In genomic region chr17:57285681-57286080, GRCh38 we compare ENCODE assay signal across 11 cellular contexts. TPM values are rescaled to one million over a fixed set of nuclear protein-coding genes. Genes with fewer than 3 reads are reported as not detected.
DNase-seq lines count a peak whose midpoint lies in the region; ATAC-seq and TF ChIP-seq lines count a peak whose summit lies in the region.
"Had no signal": no experiment of that assay in that cellular context is flagged by ENCODE, and none has a peak within 500 bp of the region (broad histone marks: within the 10 kb centered on the region; RNA-seq: fewer than 3 reads in every experiment).

No MANE protein-coding gene starts in this region.

- no peak for TF ChIP-seq CTCF in CD4-positive, alpha-beta T cell (IDR thresholded peaks at IDR 0.05)
- no peak for TF ChIP-seq CTCF in GM23338 (conservative IDR thresholded peaks at IDR 0.05; ENCODE audit: low read depth in 2 of 2)
- TF ChIP-seq CTCF in GM20000 (IDR thresholded peaks at IDR 0.05; ENCODE audit: extremely low read depth, missing control alignments): no peak

- peak overlapping the region; percentile 80 for H3K27ac Mint-ChIP-seq in CD4-positive, alpha-beta T cell
- H3K27ac Mint-ChIP-seq in GM23338: peak overlapping the region; percentile 58
- peak overlapping the region; percentile 69 for H3K27ac Mint-ChIP-seq in activated naive CD8-positive, alpha-beta T cell
- H3K27ac Mint-ChIP-seq in naive thymus-derived CD8-positive, alpha-beta T cell: peak overlapping the region in 9 of 10 donors; percentile 16 to 91 (median 76)

- H3K4me1 Mint-ChIP-seq in CD4-positive, alpha-beta T cell (ENCODE audit: low read depth): peaks cover 76% of the 10 kb centered on the region
- H3K4me1 Mint-ChIP-seq in GM23338: peaks cover 84% of the 10 kb centered on the region
- peaks cover 66% of the 10 kb centered on the region for H3K4me1 Mint-ChIP-seq in activated naive CD8-positive, alpha-beta T cell (ENCODE audit: low read depth)
- peaks cover 46 to 86% (median 82%) of the 10 kb centered on the region in 4 donors for H3K4me1 Mint-ChIP-seq in naive thymus-derived CD8-positive, alpha-beta T cell

- peaks cover 25% of the 10 kb centered on the region for H3K79me2 ChIP-seq in GM23338 (replicated peaks; ENCODE audit: insufficient read depth)

- peaks cover 61% of the 10 kb centered on the region for H3K4me1 ChIP-seq in GM23338 (ENCODE audit: insufficient read depth)

- no peaks in the 10 kb centered on the region for H3K9me2 ChIP-seq in GM23338 (ENCODE audit: insufficient read depth)

- H3K36me3 ChIP-seq in GM23338 (ENCODE audit: insufficient read depth): no peaks in the 10 kb centered on the region
- H3K36me3 ChIP-seq: cardiac muscle cell had no signal

- H3K27me3 ChIP-seq in CD4-positive, alpha-beta T cell (ENCODE audit: control insufficient read depth, insufficient read depth, low read length): no peaks in the 10 kb centered on the region
- H3K27me3 ChIP-seq in GM23338 (ENCODE audit: insufficient read depth): no peaks in the 10 kb centered on the region
- H3K27me3 ChIP-seq: cardiac muscle cell had no signal

- peaks cover 37% of the 10 kb centered on the region for H3K36me3 Mint-ChIP-seq in CD4-positive, alpha-beta T cell (ENCODE audit: low read depth)
- peaks cover 4% of the 10 kb centered on the region; the same call in 1 of the 3 replicates for H3K36me3 Mint-ChIP-seq in GM23338 (ENCODE audit: low read depth)
- peaks cover 4% of the 10 kb centered on the region for H3K36me3 Mint-ChIP-seq in activated naive CD8-positive, alpha-beta T cell
- H3K36me3 Mint-ChIP-seq in naive thymus-derived CD8-positive, alpha-beta T cell: peaks cover 0 to 42% (median 0%) of the 10 kb centered on the region in 3 donors

- no peaks in the 10 kb centered on the region for H3K27me3 Mint-ChIP-seq in CD4-positive, alpha-beta T cell
- peaks cover 6% of the 10 kb centered on the region for H3K27me3 Mint-ChIP-seq in GM23338 (ENCODE audit: insufficient read depth, low read depth, poor library complexity)
- no peaks in the 10 kb centered on the region for H3K27me3 Mint-ChIP-seq in activated naive CD8-positive, alpha-beta T cell
- H3K27me3 Mint-ChIP-seq in naive thymus-derived CD8-positive, alpha-beta T cell: no peaks in the 10 kb centered on the region

- peak overlapping the region; percentile 76 for H3K4me3 Mint-ChIP-seq in CD4-positive, alpha-beta T cell
- peak overlapping the region; percentile 33; the same call in 2 of the 3 replicates for H3K4me3 Mint-ChIP-seq in GM23338
- peak overlapping the region; percentile 68 for H3K4me3 Mint-ChIP-seq in activated naive CD8-positive, alpha-beta T cell
- peak overlapping the region; percentile 44 to 77 (median 66) for H3K4me3 Mint-ChIP-seq in naive thymus-derived CD8-positive, alpha-beta T cell

- CTCF ChIA-PET in CD4-positive, alpha-beta T cell (lab: Charles Lee): interaction anchor here (2.9 kb wide), 1 partner anchor 42 kb away, joined by 20 read pairs; no protein-coding TSS in a partner anchor

- H3K4me3 ChIP-seq in GM23338: no peak overlapping the region; the same call in 1 of the 2 replicates
- H3K4me3 ChIP-seq: cardiac muscle cell had no signal

- intact Hi-C loops in CD4-positive, alpha-beta T cell (cut with DNase I, micrococcal nuclease): loop anchor here in 1 of 2 experiments (1.0 to 10.0 kb wide), 2 partner anchors 28 to 159 kb away; no protein-coding TSS in a partner anchor

- H3K9me3 ChIP-seq in CD4-positive, alpha-beta T cell (ENCODE audit: control insufficient read depth, low read length): no peaks in the 10 kb centered on the region

- no peak overlapping the region for H2AFZ ChIP-seq in GM23338

- H3K27ac ChIP-seq in CD4-positive, alpha-beta T cell (ENCODE audit: low read depth, low read length): no peak overlapping the region
- H3K27ac ChIP-seq in GM23338 (ENCODE audit: low read depth): peak overlapping the region; percentile 84; the same call in 1 of the 2 replicates
- H3K27ac ChIP-seq: cardiac muscle cell had no signal

- peaks cover 23% of the 10 kb centered on the region for H4K20me1 ChIP-seq in GM23338 (replicated peaks; ENCODE audit: insufficient read depth)

- POLR2A ChIA-PET in CD4-positive, alpha-beta T cell (lab: Charles Lee): interaction anchor here (1.0 to 1.9 kb wide), 2 partner anchors 9 to 29 kb away, joined by 3 to 8 read pairs; partner anchors contain the start of gene MSI2
- POLR2A ChIA-PET in naive thymus-derived CD8-positive, alpha-beta T cell (lab: Charles Lee): interaction anchor here (1.1 to 1.2 kb wide), 2 partner anchors 9 to 11 kb away, joined by 3 to 5 read pairs; no protein-coding TSS in a partner anchor

- H3K4me2 ChIP-seq in GM23338: peak overlapping the region; percentile 65

- no peak for TF ChIP-seq POLR2A in erythroblast (IDR thresholded peaks at IDR 0.05; ENCODE audit: low read length)

- no peak for ATAC-seq in CD4-positive, alpha-beta T cell (ENCODE audit: poor library complexity)
- no peak for ATAC-seq in GM23338
- no peak for ATAC-seq in naive thymus-derived CD8-positive, alpha-beta T cell
- no peak for ATAC-seq in HG03097 (IDR thresholded peaks at IDR 0.05; ENCODE audit: low FRiP score, unreplicated experiment)

- 0 out of 2 replicates have a peak, but pooled peaks cover 4% of the 10 kb centered on the region for H3F3A ChIP-seq in GM23338 (replicated peaks; ENCODE audit: low read depth)

- DNase-seq in CD4-positive, alpha-beta T cell: no peak
- DNase-seq in GM23338 (ENCODE audit: low spot score): no peak
- no peak for DNase-seq in naive thymus-derived CD8-positive, alpha-beta T cell
- no peak for DNase-seq in GM20000 (ENCODE audit: low spot score)
- DNase-seq in erythroblast (lab: John Stamatoyannopoulos, UW): no peak
- no peak for DNase-seq in DMS79 treated with DMSO at 0.1 percent for 48 hours (lab: John Stamatoyannopoulos, UW)
- DNase-seq: NCI-H226, SHP77 had no signal

- no peaks in the 10 kb centered on the region for H3K9me3 Mint-ChIP-seq in CD4-positive, alpha-beta T cell
- H3K9me3 Mint-ChIP-seq in GM23338: no peaks in the 10 kb centered on the region
- H3K9me3 Mint-ChIP-seq in activated naive CD8-positive, alpha-beta T cell (ENCODE audit: low read depth): no peaks in the 10 kb centered on the region
- H3K9me3 Mint-ChIP-seq in naive thymus-derived CD8-positive, alpha-beta T cell: no peaks in the 10 kb centered on the region

TF ChIP-seq in GM23338, 12 proteins besides CTCF, POLR2A, EP300 and RAD21:
- TF ChIP-seq EZH2phosphoT487 (IDR thresholded peaks at IDR 0.05; ENCODE audit: unreplicated experiment) (no peak), POLR2AphosphoS5 (IDR thresholded peaks at IDR 0.05; ENCODE audit: low read depth) (no peak), ZNF331 (CRISPR knock-in tag; IDR thresholded peaks at IDR 0.05; ENCODE audit: low read depth) (no peak), EZH2 (IDR thresholded peaks at IDR 0.05; ENCODE audit: low read depth, unreplicated experiment) (no peak), STAT1 (IDR thresholded peaks at IDR 0.05; ENCODE audit: unreplicated experiment) (no peak)

RNA-seq across cellular contexts. Expression of gene MSI2, which starts 29.4 kb away (rescaled TPM):
- total RNA-seq in CD4-positive, alpha-beta T cell: 100 to 1,000 TPM; 129 to 132 TPM
- 34.0 and 41.8 TPM in 2 replicates for total RNA-seq in GM23338 (2014; rRNA removed; shearing (Covaris generic))
- 18.9 and 19.1 TPM in 2 replicates for polyA plus RNA-seq in GM23338 (2016; fragmentation: Nextera tagmentation; extraction: Ambion mirVana)
- total RNA-seq in naive thymus-derived CD8-positive, alpha-beta T cell: 100 to 1,000 TPM; 122 to 136 TPM
- polyA plus RNA-seq in naive thymus-derived CD8-positive, alpha-beta T cell: 1 to 10 TPM; 2.5 to 4.9 (median 3.8) TPM
